16 cellular contexts compared by ENCODE assay signal in genomic region chr1:59670662-59671061, GRCh38.
DNase-seq lines count a peak whose midpoint lies in the region; ATAC-seq and TF ChIP-seq lines count a peak whose summit lies in the region.
"Had no signal": no experiment of that assay in that cellular context is flagged by ENCODE, and none has a peak within 500 bp of the region (broad histone marks: within the 10 kb centered on the region; RNA-seq: fewer than 3 reads in every experiment).

No MANE protein-coding gene starts in this region.

- peak overlapping the region; percentile 74 for H3K27ac Mint-ChIP-seq in mesothelial cell of epicardium
- H3K27ac Mint-ChIP-seq: activated T-cell treated with anti-CD3 and anti-CD28 coated beads, Interleukin-2, amount 50 U/mL, for 24 hours had no signal

- no peaks in the 10 kb centered on the region for H3K27me3 Mint-ChIP-seq in mesothelial cell of epicardium (ENCODE audit: low read depth)
- H3K27me3 Mint-ChIP-seq: activated T-cell treated with anti-CD3 and anti-CD28 coated beads, Interleukin-2, amount 50 U/mL, for 24 hours had no signal

- H3K9me3 ChIP-seq in suprapubic skin, result no peaks in the 10 kb centered on the region
- H3K9me3 ChIP-seq: BLaER1 had no signal

- no peak for TF ChIP-seq EP300 in suprapubic skin (IDR thresholded peaks at IDR 0.05)

- H3K9me3 Mint-ChIP-seq in mesothelial cell of epicardium, result peaks cover 3% of the 10 kb centered on the region
- H3K9me3 Mint-ChIP-seq: activated naive CD4-positive, alpha-beta T cell treated with anti-CD3 and anti-CD28 coated beads, Interleukin-2, amount 50 U/mL, for 72 hours; activated T-cell treated with anti-CD3 and anti-CD28 coated beads, Interleukin-2, amount 50 U/mL, for 24 hours had no signal

- 88% methylated on average over 1 of the region's 1 CpG for WGBS in suprapubic skin

- ATAC-seq in GM19328 (IDR thresholded peaks at IDR 0.05; ENCODE audit: unreplicated experiment) (no peak), GM18520 (IDR thresholded peaks at IDR 0.05; ENCODE audit: unreplicated experiment) (no peak)
- ATAC-seq: activated naive CD4-positive, alpha-beta T cell treated with anti-CD3 and anti-CD28 coated beads, Interleukin-2, amount 50 U/mL, for 72 hours had no signal

- H3K27ac ChIP-seq in caudate nucleus (ENCODE audit: low read depth, low read length) (peak overlapping the region; percentile 68), suprapubic skin (peak overlapping the region; percentile 67)
- H3K27ac ChIP-seq: BLaER1, cardiac muscle cell had no signal

- peak; percentile 23 for DNase-seq in MV-4-11 (lab: John Stamatoyannopoulos, UW)
- peak in 1 of 61 donors; percentile 5 for DNase-seq in caudate nucleus (lab: John Stamatoyannopoulos, UW)
- no peak for DNase-seq in mesothelial cell of epicardium (ENCODE audit: low spot score in 2 of 2, unreplicated experiment in 2 of 2)
- DNase-seq in suprapubic skin (ENCODE audit: low spot score in 2 of 2), result no peak
- no peak for DNase-seq in GM19238 (ENCODE audit: insufficient read length, low spot score)
- DNase-seq: activated CD4-positive, alpha-beta T cell treated with anti-CD3 and anti-CD28 coated beads, Interleukin-2, amount 50 U/mL, for 48 hours; activated T-cell treated with anti-CD3 and anti-CD28 coated beads, Interleukin-2, amount 50 U/mL, for 24 hours; foreskin fibroblast; NCI-H1930; NCI-H524 treated with DMSO at 0.1 percent for 48 hours; OCI-M1 had no signal

- TF ChIP-seq CTCF in mesothelial cell of epicardium (IDR thresholded peaks at IDR 0.05; ENCODE audit: unreplicated experiment) (no peak), suprapubic skin (IDR thresholded peaks at IDR 0.05) (no peak)

- no peaks in the 10 kb centered on the region for H3K36me3 ChIP-seq in suprapubic skin
- H3K36me3 ChIP-seq: BLaER1, cardiac muscle cell had no signal

- no peak for TF ChIP-seq POLR2A in suprapubic skin (IDR thresholded peaks at IDR 0.05)

- H3K4me1 ChIP-seq in suprapubic skin, result peaks cover 57% of the 10 kb centered on the region
- H3K4me1 ChIP-seq: BLaER1 had no signal

- no peak overlapping the region for H3K4me3 ChIP-seq in suprapubic skin
- H3K4me3 ChIP-seq: BLaER1, cardiac muscle cell had no signal

- no peak overlapping the region for H3K4me3 Mint-ChIP-seq in mesothelial cell of epicardium
- H3K4me3 Mint-ChIP-seq: activated T-cell treated with anti-CD3 and anti-CD28 coated beads, Interleukin-2, amount 50 U/mL, for 24 hours had no signal

- H3K4me1 Mint-ChIP-seq in mesothelial cell of epicardium, result peaks cover 61% of the 10 kb centered on the region

- H3K36me3 Mint-ChIP-seq in mesothelial cell of epicardium, result peaks cover 4% of the 10 kb centered on the region
- H3K36me3 Mint-ChIP-seq: activated naive CD4-positive, alpha-beta T cell treated with anti-CD3 and anti-CD28 coated beads, Interleukin-2, amount 50 U/mL, for 72 hours had no signal

- no peaks in the 10 kb centered on the region for H3K27me3 ChIP-seq in suprapubic skin
- H3K27me3 ChIP-seq: BLaER1, cardiac muscle cell had no signal
